Comparison of ENCODE assay signal across 25 cellular contexts in genomic region chr6:165864925-165865324, GRCh38.
"Had no signal": no experiment of that assay in that cellular context is flagged by ENCODE, and none has a peak within 500 bp of the region (broad histone marks: within the 10 kb centered on the region; RNA-seq: fewer than 3 reads in every experiment).

No MANE protein-coding gene starts in this region.

- H3K36me3 Mint-ChIP-seq: mesothelial cell of epicardium had no signal

- DNase-seq: dermis blood vessel endothelial cell; dorsolateral prefrontal cortex; effector CD4-positive, alpha-beta T cell; effector memory CD4-positive, alpha-beta T cell; esophagus squamous epithelium; foreskin fibroblast; foreskin melanocyte; gastrocnemius medialis; glutamatergic neuron; head of caudate nucleus; heart right ventricle; hippocampal formation; left cardiac atrium; left lung; left ventricle myocardium superior; lower lobe of right lung; mesenchymal stem cell; mucosa of descending colon; naive B cell; naive thymus-derived CD8-positive, alpha-beta T cell had no signal

- ATAC-seq: gastrocnemius medialis; heart right ventricle; left cardiac atrium; left lung; left ventricle myocardium superior; lower lobe of right lung; mucosa of descending colon; naive thymus-derived CD8-positive, alpha-beta T cell had no signal

- H3K4me3 ChIP-seq: coronary artery, dorsolateral prefrontal cortex, esophagus squamous epithelium, gastrocnemius medialis, heart right ventricle, left lung, lower lobe of right lung, mucosa of descending colon had no signal

- H3K4me1 ChIP-seq: esophagus squamous epithelium, gastrocnemius medialis, heart right ventricle, left lung, lower lobe of right lung had no signal

- H3K27ac ChIP-seq: coronary artery, dorsolateral prefrontal cortex, esophagus squamous epithelium, gastrocnemius medialis, heart right ventricle, left lung, lower lobe of right lung had no signal

- H3K4me1 Mint-ChIP-seq: mesothelial cell of epicardium; naive B cell; naive thymus-derived CD8-positive, alpha-beta T cell had no signal

- H3K4me3 Mint-ChIP-seq: mesothelial cell of epicardium; naive B cell; naive thymus-derived CD8-positive, alpha-beta T cell had no signal

- H3K36me3 ChIP-seq: esophagus squamous epithelium, gastrocnemius medialis, heart right ventricle, left lung, lower lobe of right lung had no signal

- H3K27ac Mint-ChIP-seq: mesothelial cell of epicardium; naive B cell; naive thymus-derived CD8-positive, alpha-beta T cell had no signal

- FAIRE-seq: endothelial cell of umbilical vein, islet of Langerhans, keratinocyte had no signal
